8 cellular contexts compared by ENCODE assay signal in the genomic region with DNA sequence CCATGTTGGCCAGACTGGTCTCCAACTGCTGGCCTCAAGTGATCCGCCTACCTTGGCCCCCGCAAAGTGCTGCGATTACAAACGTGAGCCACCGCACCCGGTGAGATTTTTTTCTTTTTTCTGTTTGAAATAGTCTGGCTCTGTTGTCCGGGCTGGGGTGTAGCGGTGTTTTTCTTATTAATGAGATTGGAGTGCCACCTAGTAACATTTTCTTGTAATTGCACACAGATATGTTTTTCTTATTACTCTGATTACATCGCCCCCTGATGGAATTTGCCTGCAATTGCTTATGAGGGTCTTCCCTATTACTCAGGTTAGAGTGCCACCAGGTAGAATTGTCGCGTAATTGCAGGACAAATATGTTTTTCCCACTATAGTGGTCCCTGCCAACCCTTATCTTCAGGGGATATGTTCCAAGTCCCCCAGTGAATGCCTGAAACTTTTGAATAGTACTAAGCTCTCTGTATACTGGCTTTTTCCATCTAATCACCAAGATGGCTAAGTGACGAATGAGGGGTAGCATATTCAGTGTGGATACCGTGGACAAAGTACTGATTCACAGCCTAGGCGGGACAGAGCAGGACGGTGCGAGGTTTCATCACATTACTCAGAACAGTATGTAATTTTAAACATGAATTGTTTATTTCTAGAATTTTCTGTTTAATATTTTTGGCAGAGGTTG. TPM values are rescaled to one million over a fixed set of nuclear protein-coding genes. Genes with fewer than 3 reads are reported as not detected.
DNase-seq lines count a peak whose midpoint lies in the region; ATAC-seq and TF ChIP-seq lines count a peak whose summit lies in the region.

No MANE protein-coding gene starts in this region.

- no peak for DNase-seq in CD4-positive, alpha-beta T cell
- DNase-seq in Panc1 (ENCODE audit: low read depth, low spot score) (no peak), fibroblast of villous mesenchyme (ENCODE audit: low read depth) (peak; percentile 31), Calu3 (no peak)
- no peak for DNase-seq in effector memory CD4-positive, alpha-beta T cell

- no peak overlapping the region for H3K4me3 Mint-ChIP-seq in CD4-positive, alpha-beta T cell
- no peak overlapping the region for H3K4me3 Mint-ChIP-seq in Calu3 (ENCODE audit: low read depth, unreplicated experiment)

- intact Hi-C loops in CD4-positive, alpha-beta T cell (cut with DNase I, micrococcal nuclease) = loop anchor here (1.0 to 10.0 kb wide), 3 partner anchors 400 to 944 kb away; a partner anchor contains a TSS
- intact Hi-C loops in Panc1 (cut with micrococcal nuclease; ENCODE audit: unreplicated experiment) (loop anchor here (1.0 to 2.0 kb wide), 2 partner anchors 318 to 944 kb away; no protein-coding TSS in a partner anchor), Calu3 (cut with micrococcal nuclease; ENCODE audit: unreplicated experiment) (loop anchor here (1.0 to 5.0 kb wide), 4 partner anchors 293 to 944 kb away; no protein-coding TSS in a partner anchor)

- no peak for TF ChIP-seq CTCF in CD4-positive, alpha-beta T cell (IDR thresholded peaks at IDR 0.05)
- peak; percentile 56 for TF ChIP-seq CTCF in Panc1 (IDR thresholded peaks at IDR 0.05)
- TF ChIP-seq CTCF in fibroblast of villous mesenchyme (IDR thresholded peaks at IDR 0.05; ENCODE audit: insufficient read depth, low read depth, low read length) = peak; percentile 47
- no peak for TF ChIP-seq CTCF in Calu3 (IDR thresholded peaks at IDR 0.05; ENCODE audit: unreplicated experiment)

- no peaks in the 10 kb centered on the region for H3K27me3 ChIP-seq in CD4-positive, alpha-beta T cell (ENCODE audit: control insufficient read depth, insufficient read depth, low read length)
- no peaks in the 10 kb centered on the region for H3K27me3 ChIP-seq in Panc1 (ENCODE audit: control insufficient read depth, insufficient read depth, low read length)
- H3K27me3 ChIP-seq in effector memory CD4-positive, alpha-beta T cell (replicated peaks; ENCODE audit: control insufficient read depth, insufficient read depth, low read length, poor library complexity, severe bottlenecking) = no peaks in the 10 kb centered on the region

- peak; percentile 32 for ATAC-seq in CD4-positive, alpha-beta T cell (ENCODE audit: poor library complexity)
- ATAC-seq in GM21529 (IDR thresholded peaks at IDR 0.05; ENCODE audit: unreplicated experiment) (peak; percentile 56), Panc1 (no peak), HG03520 (IDR thresholded peaks at IDR 0.05; ENCODE audit: unreplicated experiment) (no peak), GM21447 (IDR thresholded peaks at IDR 0.05; ENCODE audit: unreplicated experiment) (no peak)

- H3K4me3 ChIP-seq in Panc1 (ENCODE audit: low read depth in 2 of 2, low read length in 2 of 2) = no peak overlapping the region
- H3K4me3 ChIP-seq in fibroblast of villous mesenchyme (ENCODE audit: low read depth, low read length) = no peak overlapping the region
- no peak overlapping the region for H3K4me3 ChIP-seq in effector memory CD4-positive, alpha-beta T cell (ENCODE audit: insufficient read depth, low read depth, low read length, poor library complexity, severe bottlenecking)

- H3K9me3 ChIP-seq in CD4-positive, alpha-beta T cell (ENCODE audit: control insufficient read depth, low read length) = no peaks in the 10 kb centered on the region
- no peaks in the 10 kb centered on the region for H3K9me3 ChIP-seq in Panc1 (ENCODE audit: control insufficient read depth, insufficient read depth, low read depth, low read length)
- peaks cover 6% of the 10 kb centered on the region for H3K9me3 ChIP-seq in effector memory CD4-positive, alpha-beta T cell (ENCODE audit: control insufficient read depth, low read length)

- POLR2A ChIA-PET in CD4-positive, alpha-beta T cell (lab: Charles Lee) = no interaction called here
- POLR2A ChIA-PET in Panc1 (lab: Charles Lee) = no interaction called here

- no peak overlapping the region for H3K27ac Mint-ChIP-seq in CD4-positive, alpha-beta T cell
- no peak overlapping the region for H3K27ac Mint-ChIP-seq in Calu3 (ENCODE audit: unreplicated experiment)

- no peaks in the 10 kb centered on the region for H3K36me3 ChIP-seq in Panc1 (ENCODE audit: control insufficient read depth, insufficient read depth, low read length)
- H3K36me3 ChIP-seq in effector memory CD4-positive, alpha-beta T cell (ENCODE audit: control insufficient read depth, insufficient read depth, low read length) = no peaks in the 10 kb centered on the region

- H3K9me3 Mint-ChIP-seq in CD4-positive, alpha-beta T cell = no peaks in the 10 kb centered on the region
- no peaks in the 10 kb centered on the region for H3K9me3 Mint-ChIP-seq in Calu3 (ENCODE audit: low read depth, unreplicated experiment)

- BruUV-seq in Panc1 (replicated peaks; lab: Mats Ljungman, UMichigan) (no TSS peak), Calu3 (replicated peaks; lab: Mats Ljungman, UMichigan) (no TSS peak)

- in situ Hi-C loops in Panc1 (cut with HindIII; ENCODE audit: low pct_unique_long_range_greater_than_20kb, low sequenced_read_pairs) = no loop called here

- no peaks in the 10 kb centered on the region for H3K4me1 Mint-ChIP-seq in CD4-positive, alpha-beta T cell (ENCODE audit: low read depth)
- H3K4me1 Mint-ChIP-seq in Calu3 (ENCODE audit: low read depth, unreplicated experiment) = no peaks in the 10 kb centered on the region

- CTCF ChIA-PET in CD4-positive, alpha-beta T cell (lab: Charles Lee) = interaction anchor here (1.4 to 2.2 kb wide), 2 partner anchors 350 to 910 kb away, joined by 5 to 8 read pairs; a partner anchor contains a TSS
- CTCF ChIA-PET in Panc1 (lab: Charles Lee) (no interaction called here), Calu3 (lab: Charles Lee) (no interaction called here)

- H3K27ac ChIP-seq in CD4-positive, alpha-beta T cell (ENCODE audit: low read depth, low read length) = no peak overlapping the region
- H3K27ac ChIP-seq in Panc1 (ENCODE audit: low read length) = no peak overlapping the region
- H3K27ac ChIP-seq in effector memory CD4-positive, alpha-beta T cell (ENCODE audit: insufficient read depth, low read length, poor library complexity, severe bottlenecking) = no peak overlapping the region

- H3K4me1 ChIP-seq in Panc1 (ENCODE audit: control insufficient read depth, insufficient read depth, low read length) = no peaks in the 10 kb centered on the region
- H3K4me1 ChIP-seq in effector memory CD4-positive, alpha-beta T cell (ENCODE audit: control insufficient read depth, insufficient read depth, low read length, poor library complexity, severe bottlenecking) = no peaks in the 10 kb centered on the region

- no peaks in the 10 kb centered on the region for H3K36me3 Mint-ChIP-seq in CD4-positive, alpha-beta T cell (ENCODE audit: low read depth)
- H3K36me3 Mint-ChIP-seq in Calu3 (ENCODE audit: insufficient read depth, unreplicated experiment) = peaks cover 5% of the 10 kb centered on the region

- no peaks in the 10 kb centered on the region for H3K27me3 Mint-ChIP-seq in CD4-positive, alpha-beta T cell
- H3K27me3 Mint-ChIP-seq in Calu3 (ENCODE audit: unreplicated experiment) = peaks cover 22% of the 10 kb centered on the region

RNA-seq across cellular contexts. Expression of a gene that starts 8.6 kb away (rescaled TPM):
- total RNA-seq in CD4-positive, alpha-beta T cell = 10 to 100 TPM; 95.8 to 99.0 TPM
- 149 TPM for total RNA-seq in Panc1 (2021; ENCODE audit: unreplicated experiment)
- polyA plus RNA-seq in Panc1 (2012; ENCODE audit: insufficient read length) = 128 TPM
- 32.4 and 42.5 TPM in 2 replicates for total RNA-seq in fibroblast of villous mesenchyme
- 234 and 241 TPM in 2 replicates for total RNA-seq in Calu3 (2022)

Comparison
In these comparisons a context has a peak if more than half of its experiments do, and no peak if none do; other contexts are left out.
1. ATAC-seq: peak in CD4-positive, alpha-beta T cell (single experiment) and GM21529 (single experiment); none in Panc1 (single experiment), HG03520 (single experiment) and GM21447 (single experiment).
2. CTCF ChIP-seq: peak in Panc1 (single experiment) and fibroblast of villous mesenchyme (single experiment); none in CD4-positive, alpha-beta T cell (single experiment) and Calu3 (single experiment).